37 cellular contexts compared by ENCODE assay signal in genomic region chr11:17636721-17637120, GRCh38.
"Had no signal": no experiment of that assay in that cellular context is flagged by ENCODE, and none has a peak within 500 bp of the region (broad histone marks: within the 10 kb centered on the region; RNA-seq: fewer than 3 reads in every experiment).

No MANE protein-coding gene starts in this region.

- H3K27me3 Mint-ChIP-seq: activated naive CD8-positive, alpha-beta T cell; activated naive CD8-positive, alpha-beta T cell treated with anti-CD3 and anti-CD28 coated beads, Interleukin-2, amount 50 U/mL, for 24 hours; activated T-cell treated with anti-CD3 and anti-CD28 coated beads, Interleukin-2, amount 50 U/mL, for 24 hours had no signal

- H3K27ac ChIP-seq: adrenal gland, ascending aorta, body of pancreas, brain microvascular endothelial cell, breast epithelium, cardiac muscle cell had no signal

- H3K4me1 Mint-ChIP-seq: activated naive CD4-positive, alpha-beta T cell treated with anti-CD3 and anti-CD28 coated beads, Interleukin-2, amount 10 ng/mL, durations not matched to agents 7 days and 5 days; activated naive CD4-positive, alpha-beta T cell treated with anti-CD3 and anti-CD28 coated beads, Interleukin-2, amount 50 U/mL, for 24 hours; activated naive CD8-positive, alpha-beta T cell treated with anti-CD3 and anti-CD28 coated beads for 36 hours; activated naive CD8-positive, alpha-beta T cell treated with anti-CD3 and anti-CD28 coated beads, Interleukin-2, amount 10 ng/mL, durations not matched to agents 7 days and 5 days; activated naive CD8-positive, alpha-beta T cell treated with anti-CD3 and anti-CD28 coated beads, Interleukin-2, amount 50 U/mL, for 24 hours; activated T-helper 17 cell treated with anti-CD3 and anti-CD28 coated beads, Interleukin-2, amount 50 U/mL, for 72 hours; brain; central memory CD8-positive, alpha-beta T cell had no signal

- H3K9me3 Mint-ChIP-seq: activated naive CD4-positive, alpha-beta T cell treated with anti-CD3 and anti-CD28 coated beads for 36 hours; activated naive CD4-positive, alpha-beta T cell treated with anti-CD3 and anti-CD28 coated beads, Interleukin-2, amount 10 ng/mL, durations not matched to agents 7 days and 5 days; activated naive CD4-positive, alpha-beta T cell treated with anti-CD3 and anti-CD28 coated beads, Interleukin-2, amount 50 U/mL, for 24 hours; activated naive CD4-positive, alpha-beta T cell treated with anti-CD3 and anti-CD28 coated beads, Interleukin-2, amount 50 U/mL, for 72 hours; activated naive CD8-positive, alpha-beta T cell treated with anti-CD3 and anti-CD28 coated beads for 36 hours; activated naive CD8-positive, alpha-beta T cell treated with anti-CD3 and anti-CD28 coated beads, Interleukin-2, amount 10 ng/mL, durations not matched to agents 7 days and 5 days; activated naive CD8-positive, alpha-beta T cell treated with anti-CD3 and anti-CD28 coated beads, Interleukin-2, amount 50 U/mL, for 24 hours; activated T-cell treated with anti-CD3 and anti-CD28 coated beads, Interleukin-2, amount 50 U/mL, for 24 hours; activated T-cell treated with anti-CD3 and anti-CD28 coated beads, Interleukin-2, amount 50 U/mL, for 4 hours; activated T-cell treated with anti-CD3 and anti-CD28 coated beads, Interleukin-2, amount 50 U/mL, for 72 hours; activated T-helper 1 cell treated with anti-CD3 and anti-CD28 coated beads, Interleukin-12 subunit alpha, Interleukin-12 subunit beta, Interleukin-2, Interleukin-4 antibody, amounts not matched to agents 30 ng/mL and 10 ng/mL and 1 ng/mL, durations not matched to agents 14 hours and 24 hours and 36 hours; activated T-helper 17 cell treated with anti-CD3 and anti-CD28 coated beads, Interleukin-2, amount 50 U/mL, for 72 hours; activated T-helper 2 cell treated with anti-CD3 and anti-CD28 coated beads, Interferon-gamma antibody, Interleukin-2, Interleukin-4, amounts not matched to agents 10 μg/mL and 5 μg/mL and 100 μg/mL, durations not matched to agents 14 hours and 24 hours and 36 hours; brain; central memory CD8-positive, alpha-beta T cell had no signal

- H3K36me3 ChIP-seq: adrenal gland, ascending aorta, brain microvascular endothelial cell, breast epithelium, cardiac muscle cell had no signal

- H3K27ac Mint-ChIP-seq: activated naive CD4-positive, alpha-beta T cell treated with anti-CD3 and anti-CD28 coated beads for 36 hours; activated naive CD4-positive, alpha-beta T cell treated with anti-CD3 and anti-CD28 coated beads, Interleukin-2, amount 10 ng/mL, durations not matched to agents 7 days and 5 days; activated naive CD4-positive, alpha-beta T cell treated with anti-CD3 and anti-CD28 coated beads, Interleukin-2, amount 50 U/mL, for 24 hours; activated naive CD4-positive, alpha-beta T cell treated with anti-CD3 and anti-CD28 coated beads, Interleukin-2, amount 50 U/mL, for 72 hours; activated naive CD8-positive, alpha-beta T cell; activated naive CD8-positive, alpha-beta T cell treated with anti-CD3 and anti-CD28 coated beads for 36 hours; activated naive CD8-positive, alpha-beta T cell treated with anti-CD3 and anti-CD28 coated beads, Interleukin-2, amount 10 ng/mL, durations not matched to agents 7 days and 5 days; activated naive CD8-positive, alpha-beta T cell treated with anti-CD3 and anti-CD28 coated beads, Interleukin-2, amount 50 U/mL, for 24 hours; activated T-cell treated with anti-CD3 and anti-CD28 coated beads, Interleukin-2, amount 50 U/mL, for 24 hours; activated T-cell treated with anti-CD3 and anti-CD28 coated beads, Interleukin-2, amount 50 U/mL, for 72 hours; activated T-helper 1 cell treated with anti-CD3 and anti-CD28 coated beads, Interleukin-12 subunit alpha, Interleukin-12 subunit beta, Interleukin-2, Interleukin-4 antibody, amounts not matched to agents 30 ng/mL and 10 ng/mL and 1 ng/mL, durations not matched to agents 14 hours and 24 hours and 36 hours; activated T-helper 17 cell treated with anti-CD3 and anti-CD28 coated beads, Interleukin-2, amount 50 U/mL, for 72 hours; activated T-helper 2 cell treated with anti-CD3 and anti-CD28 coated beads, Interferon-gamma antibody, Interleukin-2, Interleukin-4, amounts not matched to agents 10 μg/mL and 5 μg/mL and 100 μg/mL, durations not matched to agents 14 hours and 24 hours and 36 hours; brain had no signal

- H3K4me3 ChIP-seq: adrenal gland, ascending aorta, body of pancreas, breast epithelium, cardiac muscle cell had no signal

- DNase-seq: activated effector memory CD4-positive, alpha-beta T cell treated with anti-CD3 and anti-CD28 coated beads, Interleukin-2, amount 50 U/mL, for 16 hours; activated effector memory CD4-positive, alpha-beta T cell treated with Interleukin-2 at 50 U/mL for 16 hours; activated gamma-delta T cell; activated gamma-delta T cell treated with Interleukin-2 at 50 U/mL for 16 hours; activated naive CD4-positive, alpha-beta T cell; activated naive CD4-positive, alpha-beta T cell treated with anti-CD3 and anti-CD28 coated beads for 36 hours; activated naive CD4-positive, alpha-beta T cell treated with anti-CD3 and anti-CD28 coated beads, Interleukin-2, amount 10 ng/mL, durations not matched to agents 7 days and 5 days; activated naive CD4-positive, alpha-beta T cell treated with anti-CD3 and anti-CD28 coated beads, Interleukin-2, amount 50 U/mL, for 16 hours; activated naive CD4-positive, alpha-beta T cell treated with Interleukin-2 at 50 U/mL for 16 hours; activated naive CD8-positive, alpha-beta T cell treated with anti-CD3 and anti-CD28 coated beads for 36 hours; activated naive CD8-positive, alpha-beta T cell treated with anti-CD3 and anti-CD28 coated beads, Interleukin-2, amount 10 ng/mL, durations not matched to agents 7 days and 5 days; activated naive CD8-positive, alpha-beta T cell treated with anti-CD3 and anti-CD28 coated beads, Interleukin-2, amount 50 U/mL, for 24 hours; activated T-cell treated with anti-CD3 and anti-CD28 coated beads, Interleukin-2, amount 50 U/mL, for 24 hours; activated T-cell treated with anti-CD3 and anti-CD28 coated beads, Interleukin-2, amount 50 U/mL, for 4 hours; activated T-cell treated with anti-CD3 and anti-CD28 coated beads, Interleukin-2, amount 50 U/mL, for 48 hours; activated T-cell treated with anti-CD3 and anti-CD28 coated beads, Interleukin-2, amount 50 U/mL, for 72 hours; adrenal gland; amniotic stem cell; amygdala; anterior cingulate cortex; aorta; body of pancreas; brain microvascular endothelial cell; caudate nucleus; central memory CD4-positive, alpha-beta T cell; cerebellar nuclear complex had no signal

- H3K4me3 Mint-ChIP-seq: activated naive CD4-positive, alpha-beta T cell treated with anti-CD3 and anti-CD28 coated beads for 36 hours; activated naive CD4-positive, alpha-beta T cell treated with anti-CD3 and anti-CD28 coated beads, Interleukin-2, amount 10 ng/mL, durations not matched to agents 7 days and 5 days; activated naive CD4-positive, alpha-beta T cell treated with anti-CD3 and anti-CD28 coated beads, Interleukin-2, amount 50 U/mL, for 24 hours; activated naive CD8-positive, alpha-beta T cell; activated naive CD8-positive, alpha-beta T cell treated with anti-CD3 and anti-CD28 coated beads for 36 hours; activated naive CD8-positive, alpha-beta T cell treated with anti-CD3 and anti-CD28 coated beads, Interleukin-2, amount 10 ng/mL, durations not matched to agents 7 days and 5 days; activated naive CD8-positive, alpha-beta T cell treated with anti-CD3 and anti-CD28 coated beads, Interleukin-2, amount 50 U/mL, for 24 hours; activated T-cell treated with anti-CD3 and anti-CD28 coated beads, Interleukin-2, amount 50 U/mL, for 24 hours; activated T-cell treated with anti-CD3 and anti-CD28 coated beads, Interleukin-2, amount 50 U/mL, for 4 hours; activated T-cell treated with anti-CD3 and anti-CD28 coated beads, Interleukin-2, amount 50 U/mL, for 72 hours; activated T-helper 1 cell treated with anti-CD3 and anti-CD28 coated beads, Interleukin-12 subunit alpha, Interleukin-12 subunit beta, Interleukin-2, Interleukin-4 antibody, amounts not matched to agents 30 ng/mL and 10 ng/mL and 1 ng/mL, durations not matched to agents 14 hours and 24 hours and 36 hours; activated T-helper 17 cell treated with anti-CD3 and anti-CD28 coated beads, Interleukin-2, amount 50 U/mL, for 72 hours; brain; central memory CD8-positive, alpha-beta T cell had no signal

- H3K9me3 ChIP-seq: adrenal gland, ascending aorta, body of pancreas, breast epithelium had no signal

- H3K36me3 Mint-ChIP-seq: activated naive CD4-positive, alpha-beta T cell treated with anti-CD3 and anti-CD28 coated beads, Interleukin-2, amount 10 ng/mL, durations not matched to agents 7 days and 5 days; activated naive CD4-positive, alpha-beta T cell treated with anti-CD3 and anti-CD28 coated beads, Interleukin-2, amount 50 U/mL, for 24 hours; activated naive CD4-positive, alpha-beta T cell treated with anti-CD3 and anti-CD28 coated beads, Interleukin-2, amount 50 U/mL, for 72 hours; activated naive CD8-positive, alpha-beta T cell; activated naive CD8-positive, alpha-beta T cell treated with anti-CD3 and anti-CD28 coated beads for 36 hours; activated naive CD8-positive, alpha-beta T cell treated with anti-CD3 and anti-CD28 coated beads, Interleukin-2, amount 10 ng/mL, durations not matched to agents 7 days and 5 days; brain had no signal

- H3K27me3 ChIP-seq: adrenal gland, ascending aorta, body of pancreas, brain microvascular endothelial cell, cardiac muscle cell had no signal

- H3K4me1 ChIP-seq: adrenal gland, ascending aorta, body of pancreas, breast epithelium had no signal

- ATAC-seq: activated naive CD4-positive, alpha-beta T cell treated with anti-CD3 and anti-CD28 coated beads, Interleukin-2, amount 50 U/mL, for 72 hours; activated naive CD8-positive, alpha-beta T cell treated with anti-CD3 and anti-CD28 coated beads, Interleukin-2, amount 50 U/mL, for 24 hours; activated T-cell treated with anti-CD3 and anti-CD28 coated beads, Interleukin-2, amount 50 U/mL, for 4 hours; activated T-cell treated with anti-CD3 and anti-CD28 coated beads, Interleukin-2, amount 50 U/mL, for 72 hours; activated T-helper 17 cell treated with anti-CD3 and anti-CD28 coated beads, Interleukin-2, amount 50 U/mL, for 72 hours; body of pancreas had no signal
